ENCODE assay signal across 11 cellular contexts in the genomic region with DNA sequence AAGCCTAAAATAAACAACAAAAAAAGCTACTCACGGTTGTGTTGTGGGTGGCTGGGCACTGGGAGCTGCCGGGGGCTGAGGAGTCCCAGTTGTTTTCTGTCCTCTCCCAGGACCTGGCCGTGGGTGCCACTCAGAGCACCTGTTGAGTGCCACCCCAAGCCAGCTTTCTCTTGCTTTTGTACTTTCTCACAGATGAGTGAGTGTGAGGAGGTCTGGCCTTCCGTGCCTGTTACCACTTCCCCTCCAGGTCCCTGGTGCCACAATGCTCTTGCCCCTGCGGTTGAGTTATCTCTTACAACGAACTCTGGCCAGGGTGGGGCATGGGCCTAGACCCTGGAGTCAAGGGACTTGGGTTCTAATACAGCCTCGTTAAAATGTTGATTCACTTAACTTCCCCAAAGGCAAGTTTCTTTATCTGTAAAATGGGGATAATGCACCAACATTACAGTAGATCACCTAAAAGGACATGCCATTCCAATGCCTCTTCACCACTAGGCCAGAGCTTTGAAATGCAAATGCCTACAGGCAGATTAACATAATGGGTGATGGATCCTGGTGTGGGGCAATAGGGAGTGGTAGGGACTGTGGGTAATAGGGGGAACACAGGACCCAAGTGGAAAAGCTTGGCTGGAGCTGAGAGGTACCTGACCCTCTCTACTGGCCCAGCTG. TPM values are rescaled to one million over a fixed set of nuclear protein-coding genes. Genes with fewer than 3 reads are reported as not detected.
A peak's percentile ranks its signal among the peaks of the same experiment; 100 is the strongest.
DNase-seq lines count a peak whose midpoint lies in the region; ATAC-seq and TF ChIP-seq lines count a peak whose summit lies in the region.
"Had no signal": no experiment of that assay in that cellular context is flagged by ENCODE, and none has a peak within 500 bp of the region (broad histone marks: within the 10 kb centered on the region; RNA-seq: fewer than 3 reads in every experiment).

CNR2 (minus strand) TSS at position 151 of the 669 bp plus-strand sequence. CDS start 37,745 bp downstream, outside the sequence.

- H3K36me3 Mint-ChIP-seq in activated naive CD4-positive, alpha-beta T cell treated with anti-CD3 and anti-CD28 coated beads for 36 hours (ENCODE audit: low read depth): no peaks in the 10 kb centered on the region
- peaks cover 37 to 48% of the 10 kb centered on the region in 2 donors for H3K36me3 Mint-ChIP-seq in stimulated activated naive B cell treated with anti-CD40 and anti-IgM and Interleukin-4, amounts not matched to agents 10 μg/mL and 1 μg/mL and 100 μg/mL, for 72 hours
- no peaks in the 10 kb centered on the region for H3K36me3 Mint-ChIP-seq in endothelial cell (ENCODE audit: low read depth, unreplicated experiment)

- no peaks in the 10 kb centered on the region for H3K9me3 Mint-ChIP-seq in activated naive CD4-positive, alpha-beta T cell treated with anti-CD3 and anti-CD28 coated beads for 36 hours
- H3K9me3 Mint-ChIP-seq in stimulated activated naive B cell treated with anti-CD40 and anti-IgM and Interleukin-4, amounts not matched to agents 10 μg/mL and 1 μg/mL and 100 μg/mL, for 72 hours: no peaks in the 10 kb centered on the region
- no peaks in the 10 kb centered on the region for H3K9me3 Mint-ChIP-seq in endothelial cell (ENCODE audit: unreplicated experiment)

- H3K4me1 Mint-ChIP-seq in activated naive CD4-positive, alpha-beta T cell treated with anti-CD3 and anti-CD28 coated beads for 36 hours (ENCODE audit: low read depth): peaks cover 44% of the 10 kb centered on the region
- H3K4me1 Mint-ChIP-seq in stimulated activated naive B cell treated with anti-CD40 and anti-IgM and Interleukin-4, amounts not matched to agents 10 μg/mL and 1 μg/mL and 100 μg/mL, for 72 hours: peaks cover 54 to 83% of the 10 kb centered on the region in 2 donors
- H3K4me1 Mint-ChIP-seq in endothelial cell (ENCODE audit: unreplicated experiment): peaks cover 16% of the 10 kb centered on the region

- DNase-seq in activated naive CD4-positive, alpha-beta T cell treated with anti-CD3 and anti-CD28 coated beads for 36 hours: peak; percentile 21
- DNase-seq in activated naive CD4-positive, alpha-beta T cell treated with Interleukin-2 at 50 U/mL for 16 hours: no peak
- DNase-seq in MV-4-11 (lab: John Stamatoyannopoulos, UW): peak; percentile 75
- peak; percentile 26 for DNase-seq in activated CD8-positive, alpha-beta memory T cell treated with anti-CD3 and anti-CD28 coated beads, Interleukin-2, amount 50 U/mL, for 4 hours
- peak; percentile 77 for DNase-seq in stimulated activated naive B cell treated with anti-CD40 and anti-IgM and Interleukin-4, amounts not matched to agents 10 μg/mL and 1 μg/mL and 100 μg/mL, for 72 hours
- DNase-seq in endothelial cell (ENCODE audit: low spot score): no peak
- DNase-seq: NCI-H2029 treated with DMSO at 0.1 percent for 48 hours had no signal

- CTCF ChIA-PET in activated naive CD4-positive, alpha-beta T cell treated with anti-CD3 and anti-CD28 coated beads for 36 hours (lab: Charles Lee): interaction anchor here (0.6 to 1.7 kb wide), 4 partner anchors 37 to 248 kb away, joined by 3 to 8 read pairs (median 4); no protein-coding TSS in a partner anchor

- intact Hi-C loops in activated naive CD4-positive, alpha-beta T cell treated with anti-CD3 and anti-CD28 coated beads for 36 hours (cut with micrococcal nuclease): no loop called here

- no peaks in the 10 kb centered on the region for H3K27me3 Mint-ChIP-seq in activated naive CD4-positive, alpha-beta T cell treated with anti-CD3 and anti-CD28 coated beads for 36 hours (ENCODE audit: low read depth)
- no peaks in the 10 kb centered on the region for H3K27me3 Mint-ChIP-seq in stimulated activated naive B cell treated with anti-CD40 and anti-IgM and Interleukin-4, amounts not matched to agents 10 μg/mL and 1 μg/mL and 100 μg/mL, for 72 hours
- no peaks in the 10 kb centered on the region for H3K27me3 Mint-ChIP-seq in endothelial cell (ENCODE audit: unreplicated experiment)

- ATAC-seq in stimulated activated naive B cell treated with anti-CD40 and anti-IgM and Interleukin-4, amounts not matched to agents 10 μg/mL and 1 μg/mL and 100 μg/mL, for 72 hours (replicated peaks): peak; percentile 59 to 65
- ATAC-seq in GM21515 (IDR thresholded peaks at IDR 0.05; ENCODE audit: unreplicated experiment) (no peak), HG02610 (IDR thresholded peaks at IDR 0.05; ENCODE audit: unreplicated experiment) (no peak)
- ATAC-seq: sciatic nerve had no signal

- H3K4me3 Mint-ChIP-seq in activated naive CD4-positive, alpha-beta T cell treated with anti-CD3 and anti-CD28 coated beads for 36 hours: no peak within 1 kb of the TSS
- peak within 1 kb of the TSS; percentile 88 to 93 for H3K4me3 Mint-ChIP-seq in stimulated activated naive B cell treated with anti-CD40 and anti-IgM and Interleukin-4, amounts not matched to agents 10 μg/mL and 1 μg/mL and 100 μg/mL, for 72 hours
- H3K4me3 Mint-ChIP-seq in endothelial cell (ENCODE audit: unreplicated experiment): no peak within 1 kb of the TSS

- no peak for TF ChIP-seq CTCF in endothelial cell (IDR thresholded peaks at IDR 0.05; ENCODE audit: unreplicated experiment)

- H3K27ac Mint-ChIP-seq in activated naive CD4-positive, alpha-beta T cell treated with anti-CD3 and anti-CD28 coated beads for 36 hours: no peak within 1 kb of the TSS
- peak within 1 kb of the TSS; percentile 95 for H3K27ac Mint-ChIP-seq in stimulated activated naive B cell treated with anti-CD40 and anti-IgM and Interleukin-4, amounts not matched to agents 10 μg/mL and 1 μg/mL and 100 μg/mL, for 72 hours
- no peak within 1 kb of the TSS for H3K27ac Mint-ChIP-seq in endothelial cell (ENCODE audit: unreplicated experiment)

RNA-seq across cellular contexts. Expression of gene CNR2, which starts in this region (rescaled TPM):
- not detected for total RNA-seq in activated naive CD4-positive, alpha-beta T cell treated with anti-CD3 and anti-CD28 coated beads for 36 hours
- not detected for total RNA-seq in endothelial cell (ENCODE audit: unreplicated experiment)
- total RNA-seq: epithelial cell of proximal tubule had no signal

Comparison
In these comparisons a context has a peak if more than half of its experiments do, and no peak if none do; other contexts are left out.
1. Peak in DNase-seq in activated naive CD4-positive, alpha-beta T cell treated with anti-CD3 and anti-CD28 coated beads for 36 hours; RNA of the gene not detected or under 1 TPM.
2. DNase-seq: peak in MV-4-11 (single experiment), activated CD8-positive, alpha-beta memory T cell treated with anti-CD3 and anti-CD28 coated beads, Interleukin-2, amount 50 U/mL, for 4 hours (single experiment) and stimulated activated naive B cell treated with anti-CD40 and anti-IgM and Interleukin-4, amounts not matched to agents 10 μg/mL and 1 μg/mL and 100 μg/mL, for 72 hours (single experiment); none in activated naive CD4-positive, alpha-beta T cell treated with Interleukin-2 at 50 U/mL for 16 hours (single experiment) and endothelial cell (single experiment).
3. H3K4me3 Mint-ChIP-seq: peak in stimulated activated naive B cell treated with anti-CD40 and anti-IgM and Interleukin-4, amounts not matched to agents 10 μg/mL and 1 μg/mL and 100 μg/mL, for 72 hours (2 of 2); none in activated naive CD4-positive, alpha-beta T cell treated with anti-CD3 and anti-CD28 coated beads for 36 hours (single experiment) and endothelial cell (single experiment).
4. ATAC-seq: peak in stimulated activated naive B cell treated with anti-CD40 and anti-IgM and Interleukin-4, amounts not matched to agents 10 μg/mL and 1 μg/mL and 100 μg/mL, for 72 hours (2 of 2); none in GM21515 (single experiment) and HG02610 (single experiment).